ENCODE assay signal across 27 cellular contexts in genomic region chr1:150992626-150993025, GRCh38. TPM values are rescaled to one million over a fixed set of nuclear protein-coding genes. Genes with fewer than 3 reads are reported as not detected.
"Had no signal": no experiment of that assay in that cellular context is flagged by ENCODE, and none has a peak within 500 bp of the region (broad histone marks: within the 10 kb centered on the region; RNA-seq: fewer than 3 reads in every experiment).

No MANE protein-coding gene starts in this region.

- DNase-seq: colonic mucosa; effector CD8-positive, alpha-beta T cell; endodermal cell; erythroblast; esophagus squamous epithelium; foreskin melanocyte; left cardiac atrium; left lung; mesenchymal stem cell; mucosa of descending colon; naive B cell; pancreas; sigmoid colon; stimulated activated CD4-positive, alpha-beta T cell treated with anti-CD3 and anti-CD28 coated beads, Interleukin-2, amount 100 ng/mL, for 24 hours; stimulated activated CD4-positive, alpha-beta T cell treated with anti-CD3 and anti-CD28 coated beads, Interleukin-4, amount 100 ng/mL, for 24 hours; stimulated activated naive CD4-positive, alpha-beta T cell treated with Interleukin-2 at 50 U/mL for 16 hours; stomach; testis; tibial artery had no signal

- H3K27me3 ChIP-seq: colonic mucosa, esophagus squamous epithelium, left lung, neutrophil, pancreas, right atrium auricular region, sigmoid colon, stomach, testis, tibial artery had no signal

- ATAC-seq: left cardiac atrium; left lung; mucosa of descending colon; natural killer cell treated with Interleukin-12 subunit alpha and Interleukin-12 subunit beta and Interleukin-15 and Interleukin-18, amount 100 ng/mL, for 72 hours; pancreas; stimulated activated effector memory CD8-positive, alpha-beta T cell treated with anti-CD3 and anti-CD28 coated beads, Interleukin-12 subunit alpha, Interleukin-12 subunit beta, amount 100 ng/mL, for 72 hours had no signal

- H3K4me1 ChIP-seq: colonic mucosa, pancreas, testis had no signal

- H3K27ac ChIP-seq: colonic mucosa, esophagus squamous epithelium, left lung, neutrophil, pancreas, right atrium auricular region, sigmoid colon, stomach, testis, tibial artery had no signal

- H3K36me3 ChIP-seq: colonic mucosa had no signal

- H3K9me3 ChIP-seq: colonic mucosa, esophagus squamous epithelium, left lung, mucosa of descending colon, neutrophil, pancreas, right atrium auricular region, sigmoid colon, stomach, testis, tibial artery had no signal

- H3K4me3 ChIP-seq: colonic mucosa, esophagus squamous epithelium, left lung, mucosa of descending colon, pancreas, right atrium auricular region, sigmoid colon, stomach, testis, tibial artery had no signal

RNA-seq across cellular contexts. Expression of gene ANXA9, which starts 10.5 kb away (rescaled TPM):
- total RNA-seq: chondrocyte; endodermal cell; lung microvascular endothelial cell; mucosa of descending colon; natural killer cell treated with Interleukin-12 subunit alpha and Interleukin-12 subunit beta and Interleukin-15 and Interleukin-18, amount 100 ng/mL, for 72 hours; neural crest cell; skeletal muscle tissue; stomach had no signal
